In genomic region chr11:76666830-76667229, GRCh38 we compare ENCODE assay signal across 18 cellular contexts. TPM values are rescaled to one million over a fixed set of nuclear protein-coding genes. Genes with fewer than 3 reads are reported as not detected.
DNase-seq lines count a peak whose midpoint lies in the region; ATAC-seq, FAIRE-seq and TF ChIP-seq lines count a peak whose summit lies in the region.
"Had no signal": no experiment of that assay in that cellular context is flagged by ENCODE, and none has a peak within 500 bp of the region (broad histone marks: within the 10 kb centered on the region; RNA-seq: fewer than 3 reads in every experiment).

No MANE protein-coding gene starts in this region.

- no peak for TF ChIP-seq POLR2A in breast epithelium (IDR thresholded peaks at IDR 0.05)
- no peak for TF ChIP-seq POLR2A in upper lobe of left lung (IDR thresholded peaks at IDR 0.05)
- TF ChIP-seq POLR2A in body of pancreas (IDR thresholded peaks at IDR 0.05) = no peak

- H3K36me3 Mint-ChIP-seq in MCF 10A (ENCODE audit: insufficient read depth, unreplicated experiment) (no peaks in the 10 kb centered on the region), nephron (ENCODE audit: low read depth) (no peaks in the 10 kb centered on the region)
- H3K36me3 Mint-ChIP-seq: activated naive CD4-positive, alpha-beta T cell treated with anti-CD3 and anti-CD28 coated beads, Interleukin-2, amount 50 U/mL, for 72 hours; IgD-negative memory B cell; type B pancreatic cell had no signal

- FAIRE-seq in HTR-8/SVneo (lab: Jason Lieb, UNC) = no peak
- FAIRE-seq: islet of Langerhans had no signal

- H3K36me3 ChIP-seq in breast epithelium (no peaks in the 10 kb centered on the region), duodenal mucosa (ENCODE audit: control insufficient read depth in 1 of 2, insufficient read depth in 2 of 2, low read length in 2 of 2) (no peaks in the 10 kb centered on the region), upper lobe of left lung (peaks cover 0 to 29% (median 3%) of the 10 kb centered on the region in 4 donors), body of pancreas (replicated peaks in 1 of 2; ENCODE audit: insufficient read depth in 1 of 2, low read depth in 2 of 2) (no peaks in the 10 kb centered on the region)

- no peak for DNase-seq in breast epithelium (ENCODE audit: low spot score in 2 of 2)
- DNase-seq in MCF 10A (ENCODE audit: unreplicated experiment) = no peak
- no peak for DNase-seq in upper lobe of left lung
- no peak for DNase-seq in AG08396 (ENCODE audit: low spot score)
- no peak for DNase-seq in body of pancreas
- DNase-seq in HTR-8/SVneo (ENCODE audit: insufficient read length, low spot score) = no peak
- DNase-seq: ACHN, foreskin keratinocyte, NCI-H1105 treated with DMSO at 0.1 percent for 48 hours, NCI-H510A had no signal

- 55 to 82% methylated on average over 5 of the region's 5 CpGs for WGBS in upper lobe of left lung, 2 donors
- 75 to 83% methylated on average over 5 of the region's 5 CpGs for WGBS in body of pancreas, 2 donors

- H3K9ac ChIP-seq in duodenal mucosa (ENCODE audit: low read depth in 1 of 2, low read length in 2 of 2) = no peak overlapping the region

- ATAC-seq in upper lobe of left lung (ENCODE audit: low FRiP score in 2 of 2) (no peak), body of pancreas (no peak)
- ATAC-seq: activated naive CD4-positive, alpha-beta T cell treated with anti-CD3 and anti-CD28 coated beads, Interleukin-2, amount 50 U/mL, for 72 hours; foreskin keratinocyte had no signal

- CTCF ChIA-PET in MCF 10A (lab: Yijun Ruan, JAX) = no interaction called here

- no peaks in the 10 kb centered on the region for H3K9me3 Mint-ChIP-seq in MCF 10A (ENCODE audit: unreplicated experiment)
- no peaks in the 10 kb centered on the region for H3K9me3 Mint-ChIP-seq in nephron
- H3K9me3 Mint-ChIP-seq: activated naive CD4-positive, alpha-beta T cell treated with anti-CD3 and anti-CD28 coated beads, Interleukin-2, amount 50 U/mL, for 72 hours; IgD-negative memory B cell; type B pancreatic cell had no signal

- H3K27ac Mint-ChIP-seq in MCF 10A (ENCODE audit: low read depth, unreplicated experiment) = no peak overlapping the region
- peak overlapping the region in 2 of 3 experiments; percentile 41 to 50 for H3K27ac Mint-ChIP-seq in nephron
- H3K27ac Mint-ChIP-seq: activated naive CD4-positive, alpha-beta T cell treated with anti-CD3 and anti-CD28 coated beads, Interleukin-2, amount 50 U/mL, for 72 hours; IgD-negative memory B cell; naive thymus-derived CD4-positive, alpha-beta T cell; type B pancreatic cell had no signal

- peaks cover 0 to 8% of the 10 kb centered on the region in 2 donors for H3K27me3 ChIP-seq in breast epithelium
- H3K27me3 ChIP-seq in duodenal mucosa (ENCODE audit: control insufficient read depth in 1 of 2, insufficient read depth in 2 of 2, low read length in 2 of 2) = peaks cover 11 to 14% of the 10 kb centered on the region in 2 donors
- peaks cover 0 to 8% (median 4%) of the 10 kb centered on the region in 4 donors for H3K27me3 ChIP-seq in upper lobe of left lung
- peaks cover 0 to 9% of the 10 kb centered on the region in 2 donors for H3K27me3 ChIP-seq in body of pancreas

- H3K27ac ChIP-seq in breast epithelium (peak overlapping the region in 1 of 2 donors; percentile 68), duodenal mucosa (ENCODE audit: low read depth, low read length) (no peak overlapping the region), upper lobe of left lung (peak overlapping the region; percentile 82 to 91 (median 86)), body of pancreas (no peak overlapping the region)
- H3K27ac ChIP-seq: foreskin keratinocyte, RWPE1 had no signal

- no peak overlapping the region for H3K4me3 Mint-ChIP-seq in MCF 10A (ENCODE audit: unreplicated experiment)
- H3K4me3 Mint-ChIP-seq in nephron = peak overlapping the region in 1 of 3 experiments; percentile 17
- H3K4me3 Mint-ChIP-seq: type B pancreatic cell had no signal

- peaks cover 0 to 7% of the 10 kb centered on the region in 2 donors for H3K4me1 ChIP-seq in breast epithelium
- H3K4me1 ChIP-seq in duodenal mucosa (ENCODE audit: control insufficient read depth in 1 of 2, insufficient read depth in 2 of 2, low read length in 2 of 2) = peaks cover 6 to 24% of the 10 kb centered on the region in 2 donors
- peaks cover 25 to 50% (median 41%) of the 10 kb centered on the region in 4 donors for H3K4me1 ChIP-seq in upper lobe of left lung
- peaks cover 11% of the 10 kb centered on the region for H3K4me1 ChIP-seq in body of pancreas
- H3K4me1 ChIP-seq: foreskin keratinocyte had no signal

- POLR2A ChIA-PET in MCF 10A (lab: Yijun Ruan, JAX) = no interaction called here

- H3K27me3 Mint-ChIP-seq in MCF 10A (ENCODE audit: insufficient read depth, unreplicated experiment) (peaks cover 13% of the 10 kb centered on the region), nephron (ENCODE audit: low read depth) (peaks cover 35% of the 10 kb centered on the region)

- TF ChIP-seq CTCF in breast epithelium (IDR thresholded peaks at IDR 0.05) (no peak), MCF 10A (IDR thresholded peaks at IDR 0.05; ENCODE audit: unreplicated experiment) (no peak), nephron (IDR thresholded peaks at IDR 0.05; ENCODE audit: unreplicated experiment in 3 of 3) (no peak), upper lobe of left lung (IDR thresholded peaks at IDR 0.05) (no peak), body of pancreas (IDR thresholded peaks at IDR 0.05) (no peak)

- H3K4me3 ChIP-seq in breast epithelium (peak overlapping the region in 2 of 3 donors; percentile 77 to 82), duodenal mucosa (ENCODE audit: low read depth in 1 of 2, low read length in 2 of 2) (peak overlapping the region; percentile 27 to 46), upper lobe of left lung (peak overlapping the region; percentile 41 to 62 (median 56)), body of pancreas (no peak overlapping the region)

- BruUV-seq in MCF 10A (replicated peaks; lab: Mats Ljungman, UMichigan) = no TSS peak

- TF ChIP-seq EP300 in upper lobe of left lung (IDR thresholded peaks at IDR 0.05) = no peak

- H3K9me3 ChIP-seq in breast epithelium = no peaks in the 10 kb centered on the region
- no peaks in the 10 kb centered on the region for H3K9me3 ChIP-seq in duodenal mucosa (ENCODE audit: control insufficient read depth in 1 of 2, low read length in 2 of 2)
- no peaks in the 10 kb centered on the region for H3K9me3 ChIP-seq in upper lobe of left lung
- no peaks in the 10 kb centered on the region for H3K9me3 ChIP-seq in body of pancreas

- no peaks in the 10 kb centered on the region for H3K4me1 Mint-ChIP-seq in MCF 10A (ENCODE audit: insufficient read depth, unreplicated experiment)
- peaks cover 61% of the 10 kb centered on the region for H3K4me1 Mint-ChIP-seq in nephron

- intact Hi-C loops in breast epithelium (cut with DNase I; ENCODE audit: low total_unique reads) (no loop called here), MCF 10A (cut with micrococcal nuclease) (no loop called here), body of pancreas (cut with DNase I) (no loop called here)

RNA-seq across cellular contexts. Expression of gene LRRC32, which starts 3.7 kb away (rescaled TPM):
- 10 to 100 TPM in 2 of 3 donors, 1 to 10 TPM in 1; 7.5 to 56.0 (median 42.6) TPM for total RNA-seq in breast epithelium
- not detected in 2 replicates for total RNA-seq in MCF 10A (2022)
- total RNA-seq in upper lobe of left lung = 100 to 1,000 TPM in 1 of 6 donors, 10 to 100 TPM in 5; 41.3 to 118 (median 60.3) TPM
- total RNA-seq in body of pancreas = 10 to 100 TPM in 1 of 2 donors, 1 to 10 TPM in 1; 9.1 to 17.8 TPM
- total RNA-seq: foreskin keratinocyte had no signal

Comparison
In these comparisons a context has a peak if more than half of its experiments do, and no peak if none do; other contexts are left out.
1. H3K27ac ChIP-seq: peak in upper lobe of left lung (4 of 4); none in duodenal mucosa (single experiment) and body of pancreas (0 of 4).
2. H3K4me3 ChIP-seq: peak in breast epithelium (2 of 3), duodenal mucosa (2 of 2) and upper lobe of left lung (4 of 4); none in body of pancreas (0 of 2).